In the genomic region with DNA sequence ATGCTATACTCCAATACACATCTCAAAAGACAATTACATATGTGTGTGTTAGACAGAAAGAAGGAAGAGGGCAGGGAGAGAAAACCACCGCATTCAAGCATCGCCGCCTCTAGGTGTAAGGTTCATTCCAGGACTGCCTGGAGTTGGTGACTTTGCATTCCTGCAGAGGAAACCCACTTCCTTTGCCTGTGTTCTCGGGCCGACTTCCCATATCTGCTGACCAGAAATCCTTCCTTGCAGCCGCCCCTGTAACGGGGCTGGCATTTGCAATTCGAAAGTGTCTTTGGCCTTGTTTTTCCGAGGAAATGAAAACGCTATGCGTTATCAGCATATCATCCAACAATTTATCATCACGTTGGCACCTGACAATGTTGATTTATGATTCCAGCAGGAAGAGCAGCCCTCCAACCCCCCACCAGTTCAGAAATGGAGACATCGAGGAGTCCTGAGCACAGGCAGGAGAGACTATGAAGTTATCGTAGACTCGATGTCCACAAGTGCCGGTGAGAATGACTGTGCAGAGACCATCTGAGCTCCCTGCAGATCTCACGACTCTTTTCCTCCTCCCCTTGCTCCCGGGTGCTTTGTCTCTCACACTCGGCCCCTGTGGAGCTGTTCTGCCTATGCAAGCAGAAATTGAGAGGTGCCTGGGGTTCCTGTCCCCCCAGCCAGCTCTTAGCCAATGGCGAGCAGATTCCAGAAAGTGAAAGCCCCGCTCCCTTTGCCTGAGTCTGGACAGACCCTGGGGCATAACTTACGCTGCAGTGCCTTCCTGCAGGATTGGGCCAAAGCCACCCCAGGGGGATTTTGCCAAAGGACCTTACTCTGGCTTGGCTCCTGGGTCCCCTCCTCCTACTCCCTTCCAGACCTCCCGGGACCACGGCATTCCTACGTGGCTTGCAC, we compare ENCODE assay signal across 8 cellular contexts.
DNase-seq lines count a peak whose midpoint lies in the region; ATAC-seq, FAIRE-seq and TF ChIP-seq lines count a peak whose summit lies in the region.

No MANE protein-coding gene starts in this region.

- no peak for TF ChIP-seq CTCF in choroid plexus epithelial cell (conservative IDR thresholded peaks at IDR 0.05; ENCODE audit: low read depth, low read length)

- H3K4me3 ChIP-seq in choroid plexus epithelial cell (ENCODE audit: low read depth, low read length): peak overlapping the region; percentile 40

- H3K4me3 Mint-ChIP-seq in stimulated activated naive CD8-positive, alpha-beta T cell treated with anti-CD3 and anti-CD28 coated beads, Interleukin-15, Interleukin-2, amounts not matched to agents 100 ng/mL and 50 ng/mL, for 24 hours: peak overlapping the region; percentile 64
- peak overlapping the region; percentile 55 for H3K4me3 Mint-ChIP-seq in memory B cell

- ATAC-seq in stimulated activated naive CD8-positive, alpha-beta T cell treated with anti-CD3 and anti-CD28 coated beads, Interleukin-15, Interleukin-2, amounts not matched to agents 100 U/mL and 50 U/mL, for 24 hours: no peak
- no peak for ATAC-seq in memory B cell (ENCODE audit: low read depth)
- ATAC-seq in HG02970 (IDR thresholded peaks at IDR 0.05; ENCODE audit: low FRiP score, unreplicated experiment): no peak

- no peak overlapping the region for H3K27ac Mint-ChIP-seq in stimulated activated naive CD8-positive, alpha-beta T cell treated with anti-CD3 and anti-CD28 coated beads, Interleukin-15, Interleukin-2, amounts not matched to agents 100 ng/mL and 50 ng/mL, for 24 hours
- no peak overlapping the region for H3K27ac Mint-ChIP-seq in memory B cell

- no peaks in the 10 kb centered on the region for H3K36me3 Mint-ChIP-seq in stimulated activated naive CD8-positive, alpha-beta T cell treated with anti-CD3 and anti-CD28 coated beads, Interleukin-15, Interleukin-2, amounts not matched to agents 100 ng/mL and 50 ng/mL, for 24 hours (ENCODE audit: low read depth)
- H3K36me3 Mint-ChIP-seq in memory B cell: no peaks in the 10 kb centered on the region

- H3K27me3 Mint-ChIP-seq in stimulated activated naive CD8-positive, alpha-beta T cell treated with anti-CD3 and anti-CD28 coated beads, Interleukin-15, Interleukin-2, amounts not matched to agents 100 ng/mL and 50 ng/mL, for 24 hours: no peaks in the 10 kb centered on the region
- peaks cover 7% of the 10 kb centered on the region for H3K27me3 Mint-ChIP-seq in memory B cell

- no peaks in the 10 kb centered on the region for H3K9me3 Mint-ChIP-seq in stimulated activated naive CD8-positive, alpha-beta T cell treated with anti-CD3 and anti-CD28 coated beads, Interleukin-15, Interleukin-2, amounts not matched to agents 100 ng/mL and 50 ng/mL, for 24 hours
- no peaks in the 10 kb centered on the region for H3K9me3 Mint-ChIP-seq in memory B cell

- FAIRE-seq in urothelium cell line (lab: Jason Lieb, UNC): peak; percentile 90

- peaks cover 9% of the 10 kb centered on the region for H3K4me1 Mint-ChIP-seq in stimulated activated naive CD8-positive, alpha-beta T cell treated with anti-CD3 and anti-CD28 coated beads, Interleukin-15, Interleukin-2, amounts not matched to agents 100 ng/mL and 50 ng/mL, for 24 hours (ENCODE audit: low read depth)
- peaks cover 10% of the 10 kb centered on the region for H3K4me1 Mint-ChIP-seq in memory B cell

- DNase-seq in stimulated activated naive CD8-positive, alpha-beta T cell treated with anti-CD3 and anti-CD28 coated beads, Interleukin-15, Interleukin-2, amounts not matched to agents 100 U/mL and 50 U/mL, for 24 hours: no peak
- DNase-seq in choroid plexus epithelial cell (ENCODE audit: low read depth): peak; percentile 62
- DNase-seq in memory B cell (ENCODE audit: low spot score in 2 of 2): no peak
- peak; percentile 89 for DNase-seq in urothelium cell line (ENCODE audit: low spot score)
- no peak for DNase-seq in SK-N-DZ (ENCODE audit: low spot score)
- no peak for DNase-seq in activated CD4-positive, CD25-positive, alpha-beta regulatory T cell treated with anti-CD3 and anti-CD28 coated beads, Interleukin-2, amount 50 U/mL, for 72 hours

Comparison
In these comparisons a context has a peak if more than half of its experiments do, and no peak if none do; other contexts are left out.
1. DNase-seq: peak in choroid plexus epithelial cell (single experiment) and urothelium cell line (single experiment); none in stimulated activated naive CD8-positive, alpha-beta T cell treated with anti-CD3 and anti-CD28 coated beads, Interleukin-15, Interleukin-2, amounts not matched to agents 100 U/mL and 50 U/mL, for 24 hours (single experiment), memory B cell (0 of 2), SK-N-DZ (single experiment) and activated CD4-positive, CD25-positive, alpha-beta regulatory T cell treated with anti-CD3 and anti-CD28 coated beads, Interleukin-2, amount 50 U/mL, for 72 hours (single experiment).